In genomic region chr7:34133983-34134782, GRCh38 we compare ENCODE assay signal across 8 cellular contexts.
A peak's percentile ranks its signal among the peaks of the same experiment; 100 is the strongest.
DNase-seq lines count a peak whose midpoint lies in the region; ATAC-seq lines count a peak whose summit lies in the region.

No MANE protein-coding gene starts in this region.

- H3K36me3 Mint-ChIP-seq in activated naive CD8-positive, alpha-beta T cell treated with anti-CD3 and anti-CD28 coated beads, Interleukin-2, amount 50 U/mL, for 24 hours (ENCODE audit: low read depth): no peaks in the 10 kb centered on the region

- no peak overlapping the region for H3K27ac Mint-ChIP-seq in activated naive CD8-positive, alpha-beta T cell treated with anti-CD3 and anti-CD28 coated beads, Interleukin-2, amount 50 U/mL, for 24 hours

- intact Hi-C loops in left cardiac atrium (cut with DNase I): loop anchor here in 1 of 2 donors (10.0 kb wide), 2 partner anchors 181 to 291 kb away; no protein-coding TSS in a partner anchor

- no peaks in the 10 kb centered on the region for H3K4me1 Mint-ChIP-seq in activated naive CD8-positive, alpha-beta T cell treated with anti-CD3 and anti-CD28 coated beads, Interleukin-2, amount 50 U/mL, for 24 hours

- no peaks in the 10 kb centered on the region for H3K27me3 Mint-ChIP-seq in activated naive CD8-positive, alpha-beta T cell treated with anti-CD3 and anti-CD28 coated beads, Interleukin-2, amount 50 U/mL, for 24 hours

- H3K4me3 Mint-ChIP-seq in activated naive CD8-positive, alpha-beta T cell treated with anti-CD3 and anti-CD28 coated beads, Interleukin-2, amount 50 U/mL, for 24 hours: no peak overlapping the region

- DNase-seq in COLO829 (ENCODE audit: low spot score): peak; percentile 81
- DNase-seq in NCI-H2196 treated with DMSO at 0.1 percent for 48 hours (lab: John Stamatoyannopoulos, UW; ENCODE audit: unreplicated experiment): peak; percentile 38
- peak; percentile 26 for DNase-seq in activated naive CD8-positive, alpha-beta T cell treated with anti-CD3 and anti-CD28 coated beads, Interleukin-2, amount 50 U/mL, for 24 hours
- peak; percentile 77 for DNase-seq in left cardiac atrium
- DNase-seq in retina: peak; percentile 75
- DNase-seq in T-helper 9 cell: no peak

- ATAC-seq in GM21529 (IDR thresholded peaks at IDR 0.05; ENCODE audit: unreplicated experiment) (peak; percentile 52), left cardiac atrium (peak; percentile 77 to 80), GM19467 (IDR thresholded peaks at IDR 0.05; ENCODE audit: unreplicated experiment) (no peak)
- no peak for ATAC-seq in activated naive CD8-positive, alpha-beta T cell treated with anti-CD3 and anti-CD28 coated beads, Interleukin-2, amount 50 U/mL, for 24 hours

- H3K9me3 Mint-ChIP-seq in activated naive CD8-positive, alpha-beta T cell treated with anti-CD3 and anti-CD28 coated beads, Interleukin-2, amount 50 U/mL, for 24 hours: peaks cover 5% of the 10 kb centered on the region

Comparison
In these comparisons a context has a peak if more than half of its experiments do, and no peak if none do; other contexts are left out.
1. ATAC-seq: peak in GM21529 (single experiment) and left cardiac atrium (2 of 2); none in activated naive CD8-positive, alpha-beta T cell treated with anti-CD3 and anti-CD28 coated beads, Interleukin-2, amount 50 U/mL, for 24 hours (single experiment) and GM19467 (single experiment).